8 cellular contexts compared by ENCODE assay signal in the genomic region with DNA sequence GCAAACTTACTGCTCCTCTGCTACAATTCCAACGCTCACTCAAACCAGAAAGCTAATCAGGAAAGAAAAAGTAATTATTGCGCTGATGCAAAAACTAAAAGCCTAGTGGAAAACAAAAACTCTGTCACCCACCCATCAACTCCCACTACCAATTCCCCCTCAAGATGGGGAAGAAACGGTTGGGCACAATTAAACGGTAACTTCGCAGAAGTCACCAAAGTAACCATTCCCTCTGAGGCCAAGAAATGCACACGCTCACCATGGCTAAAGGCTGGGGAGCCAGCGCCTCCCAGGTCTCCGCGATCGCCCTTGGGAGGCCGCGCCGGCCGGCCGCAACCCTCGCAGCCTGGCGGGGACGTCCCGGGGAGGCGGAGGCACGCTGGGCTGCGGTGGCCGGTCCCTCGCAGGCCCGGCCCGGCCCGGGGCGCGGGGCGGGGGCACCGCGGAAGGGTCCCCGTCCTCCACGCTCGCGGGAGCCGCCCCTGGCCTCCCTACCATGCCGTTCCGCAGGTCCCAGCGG. TPM values are rescaled to one million over a fixed set of nuclear protein-coding genes. Genes with fewer than 3 reads are reported as not detected.
A peak's percentile ranks its signal among the peaks of the same experiment; 100 is the strongest.
DNase-seq lines count a peak whose midpoint lies in the region; ATAC-seq lines count a peak whose summit lies in the region.

No MANE protein-coding gene starts in this region.

- peak overlapping the region; percentile 90 for H3K27ac Mint-ChIP-seq in T-helper 2 cell treated with Interferon-gamma antibody and Interleukin-4, amounts not matched to agents 5 μg/mL and 100 μg/mL, for 36 hours
- H3K27ac Mint-ChIP-seq in central memory CD8-positive, alpha-beta T cell (ENCODE audit: low read depth), result peak overlapping the region; percentile 98

- peaks cover 26% of the 10 kb centered on the region for H3K4me1 Mint-ChIP-seq in T-helper 2 cell treated with Interferon-gamma antibody and Interleukin-4, amounts not matched to agents 5 μg/mL and 100 μg/mL, for 36 hours (ENCODE audit: low read depth)
- H3K4me1 Mint-ChIP-seq in central memory CD8-positive, alpha-beta T cell, result peaks cover 5% of the 10 kb centered on the region

- ATAC-seq in HG02610 (IDR thresholded peaks at IDR 0.05; ENCODE audit: unreplicated experiment) (peak; percentile 26), left lobe of liver (peak; percentile 65)
- ATAC-seq in central memory CD8-positive, alpha-beta T cell (replicated peaks; ENCODE audit: extremely low read depth, poor library complexity, severe bottlenecking), result no peak

- H3K9me3 Mint-ChIP-seq in T-helper 2 cell treated with Interferon-gamma antibody and Interleukin-4, amounts not matched to agents 5 μg/mL and 100 μg/mL, for 36 hours, result no peaks in the 10 kb centered on the region
- H3K9me3 Mint-ChIP-seq in central memory CD8-positive, alpha-beta T cell, result no peaks in the 10 kb centered on the region

- H3K27ac ChIP-seq in substantia nigra (ENCODE audit: low read depth, low read length, poor library complexity, severe bottlenecking), result peak overlapping the region; percentile 97

- no peak for DNase-seq in T-helper 2 cell treated with Interferon-gamma antibody and Interleukin-4, amounts not matched to agents 5 μg/mL and 100 μg/mL, for 36 hours (ENCODE audit: low spot score)
- DNase-seq in T-helper 2 cell, result no peak
- peak; percentile 41 for DNase-seq in NCI-H510A treated with DMSO at 0.1 percent for 48 hours (lab: John Stamatoyannopoulos, UW)
- no peak for DNase-seq in central memory CD8-positive, alpha-beta T cell (ENCODE audit: low spot score in 2 of 2)
- no peak for DNase-seq in left lobe of liver (ENCODE audit: low spot score)
- DNase-seq in substantia nigra (lab: John Stamatoyannopoulos, UW), result peak in 29 of 49 donors; percentile 23 to 78 (median 56)
- DNase-seq in SHP77 treated with DMSO at 0.1 percent for 48 hours (lab: John Stamatoyannopoulos, UW), result no peak

- no peaks in the 10 kb centered on the region for H3K27me3 Mint-ChIP-seq in T-helper 2 cell treated with Interferon-gamma antibody and Interleukin-4, amounts not matched to agents 5 μg/mL and 100 μg/mL, for 36 hours (ENCODE audit: low read depth)
- H3K27me3 Mint-ChIP-seq in central memory CD8-positive, alpha-beta T cell, result no peaks in the 10 kb centered on the region

- peaks cover 23% of the 10 kb centered on the region for H3K36me3 Mint-ChIP-seq in T-helper 2 cell treated with Interferon-gamma antibody and Interleukin-4, amounts not matched to agents 5 μg/mL and 100 μg/mL, for 36 hours (ENCODE audit: low read depth)
- H3K36me3 Mint-ChIP-seq in central memory CD8-positive, alpha-beta T cell (ENCODE audit: insufficient read depth), result peaks cover 26% of the 10 kb centered on the region

- peak overlapping the region; percentile 96 for H3K4me3 Mint-ChIP-seq in T-helper 2 cell treated with Interferon-gamma antibody and Interleukin-4, amounts not matched to agents 5 μg/mL and 100 μg/mL, for 36 hours
- H3K4me3 Mint-ChIP-seq in central memory CD8-positive, alpha-beta T cell, result peak overlapping the region; percentile 93

RNA-seq across cellular contexts. Expression of gene SLTM, which starts 0.6 kb away (rescaled TPM):
- total RNA-seq in left lobe of liver, result 38.7 TPM

RNA-seq across cellular contexts. Expression of gene RNF111, which starts 54.6 kb away (rescaled TPM):
- total RNA-seq in left lobe of liver, result 15.5 TPM

Comparison
In these comparisons a context has a peak if more than half of its experiments do, and no peak if none do; other contexts are left out.
1. DNase-seq: peak in NCI-H510A treated with DMSO at 0.1 percent for 48 hours (single experiment) and substantia nigra (29 of 49); none in T-helper 2 cell treated with Interferon-gamma antibody and Interleukin-4, amounts not matched to agents 5 μg/mL and 100 μg/mL, for 36 hours (single experiment), T-helper 2 cell (0 of 5), central memory CD8-positive, alpha-beta T cell (0 of 2), left lobe of liver (single experiment) and SHP77 treated with DMSO at 0.1 percent for 48 hours (single experiment).